In the genomic region with DNA sequence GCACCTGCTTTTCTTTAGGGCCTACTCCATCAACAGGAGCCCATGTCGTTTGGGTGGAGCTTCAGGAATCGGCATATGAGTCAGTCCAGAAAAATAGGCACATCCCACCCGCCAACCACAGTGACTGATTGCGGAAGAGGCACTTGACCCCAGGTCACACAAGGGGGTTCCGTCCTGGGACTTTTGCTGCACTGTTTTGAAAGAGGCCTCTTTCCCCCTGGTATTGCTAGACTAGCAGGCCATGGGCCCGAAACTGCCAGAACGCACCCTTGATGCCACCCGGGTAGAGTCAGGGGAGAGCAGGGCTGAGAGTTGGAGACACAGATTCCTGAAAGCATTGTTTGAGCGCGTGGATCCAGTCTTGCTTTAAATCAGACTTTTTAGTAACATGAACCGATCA, we compare ENCODE assay signal across 8 cellular contexts. TPM values are rescaled to one million over a fixed set of nuclear protein-coding genes. Genes with fewer than 3 reads are reported as not detected.
DNase-seq lines count a peak whose midpoint lies in the region; ATAC-seq and TF ChIP-seq lines count a peak whose summit lies in the region.

No MANE protein-coding gene starts in this region.

- peak; percentile 67 for ATAC-seq in GM19351 (IDR thresholded peaks at IDR 0.05; ENCODE audit: unreplicated experiment)
- peak; percentile 73 for ATAC-seq in effector memory CD8-positive, alpha-beta T cell (replicated peaks)

- no peaks in the 10 kb centered on the region for H3K79me2 ChIP-seq in osteoblast (ENCODE audit: insufficient read depth, low read length)

- no peak for TF ChIP-seq CTCF in osteoblast (IDR thresholded peaks at IDR 0.05; ENCODE audit: extremely low read depth, low read depth, low read length)

- H3K4me1 ChIP-seq in osteoblast (ENCODE audit: insufficient read depth, low read length) = no peaks in the 10 kb centered on the region

- H3K27me3 Mint-ChIP-seq in effector memory CD8-positive, alpha-beta T cell = no peaks in the 10 kb centered on the region

- H2AFZ ChIP-seq in osteoblast (ENCODE audit: low read length) = peak overlapping the region; percentile 7

- no peak overlapping the region for H3K4me2 ChIP-seq in osteoblast (ENCODE audit: insufficient read depth, low read length)

- no peaks in the 10 kb centered on the region for H3K9me3 ChIP-seq in KOPT-K1 (ENCODE audit: insufficient read depth, low read length, poor library complexity, severe bottlenecking)
- no peaks in the 10 kb centered on the region for H3K9me3 ChIP-seq in osteoblast (ENCODE audit: low read depth, low read length)

- H3K4me1 Mint-ChIP-seq in effector memory CD8-positive, alpha-beta T cell (ENCODE audit: low read depth in 2 of 2) = peaks cover 11 to 14% of the 10 kb centered on the region in 2 donors

- H4K20me1 ChIP-seq in osteoblast (ENCODE audit: insufficient read depth, low read length) = no peaks in the 10 kb centered on the region

- H3K4me3 ChIP-seq in osteoblast (ENCODE audit: insufficient read depth, low read length) = no peak overlapping the region

- H3K36me3 ChIP-seq in KOPT-K1 (ENCODE audit: insufficient read depth, low read length) = no peaks in the 10 kb centered on the region
- no peaks in the 10 kb centered on the region for H3K36me3 ChIP-seq in osteoblast (ENCODE audit: insufficient read depth, low read length)

- H3K27ac ChIP-seq in KOPT-K1 (ENCODE audit: low read depth, low read length, poor library complexity, severe bottlenecking) (peak overlapping the region; percentile 100), osteoblast (ENCODE audit: low read depth, low read length) (no peak overlapping the region)

- peaks cover 11% of the 10 kb centered on the region for H3K36me3 Mint-ChIP-seq in effector memory CD8-positive, alpha-beta T cell (ENCODE audit: insufficient read depth)

- H3K27ac Mint-ChIP-seq in effector memory CD8-positive, alpha-beta T cell = peak overlapping the region; percentile 52 to 72

- H3K4me3 Mint-ChIP-seq in effector memory CD8-positive, alpha-beta T cell = peak overlapping the region in 1 of 2 donors; percentile 46

- H3K9me3 Mint-ChIP-seq in effector memory CD8-positive, alpha-beta T cell = no peaks in the 10 kb centered on the region

- no peak for DNase-seq in effector memory CD8-positive, alpha-beta T cell
- DNase-seq in osteoblast (ENCODE audit: insufficient read length, low spot score, missing footprints) (peak; percentile 27), NCI-H2196 (lab: John Stamatoyannopoulos, UW; ENCODE audit: unreplicated experiment) (no peak), NCI-H1092 (lab: John Stamatoyannopoulos, UW) (no peak), midbrain (lab: John Stamatoyannopoulos, UW) (no peak), NCI-H1105 (lab: John Stamatoyannopoulos, UW) (no peak)

- peaks cover 10% of the 10 kb centered on the region for H3K27me3 ChIP-seq in osteoblast (ENCODE audit: insufficient read depth, low read length)

RNA-seq across cellular contexts. Expression of gene NRROS, which starts 19.3 kb away (rescaled TPM):
- total RNA-seq in osteoblast = 0.72 and 1.2 TPM in 2 replicates

RNA-seq across cellular contexts. Expression of gene FBXO45, which starts 51.8 kb away (rescaled TPM):
- 8.0 TPM in 2 replicates for total RNA-seq in osteoblast

RNA-seq across cellular contexts. Expression of gene WDR53, which starts 51.9 kb away (rescaled TPM):
- 6.8 and 7.2 TPM in 2 replicates for total RNA-seq in osteoblast
